Comparison of ENCODE assay signal across 21 cellular contexts in genomic region chr12:47744778-47745436, GRCh38. TPM values are rescaled to one million over a fixed set of nuclear protein-coding genes. Genes with fewer than 3 reads are reported as not detected.
DNase-seq lines count a peak whose midpoint lies in the region; ATAC-seq, FAIRE-seq and TF ChIP-seq lines count a peak whose summit lies in the region.
"Had no signal": no experiment of that assay in that cellular context is flagged by ENCODE, and none has a peak within 500 bp of the region (broad histone marks: within the 10 kb centered on the region; RNA-seq: fewer than 3 reads in every experiment).

No MANE protein-coding gene starts in this region.

- TF ChIP-seq RAD21 in H1 (IDR thresholded peaks at IDR 0.05 in 1 of 2, conservative IDR thresholded peaks at IDR 0.05 in 1 of 2; ENCODE audit: low read depth in 2 of 2, low read length in 2 of 2) = no peak

- no peak overlapping the region for H2BK15ac ChIP-seq in H1 (ENCODE audit: low read length)

- no peak overlapping the region for H2AFZ ChIP-seq in H1 (ENCODE audit: low read length)
- peak overlapping the region; percentile 36 for H2AFZ ChIP-seq in neural progenitor cell (replicated peaks)
- H2AFZ ChIP-seq in hepatocyte = no peak overlapping the region

- intact Hi-C loops in left ventricle myocardium inferior (cut with micrococcal nuclease) (no loop called here), Right ventricle myocardium inferior (cut with DNase I) (no loop called here), sigmoid colon (cut with DNase I) (loop anchor here (2.0 kb wide), 1 partner anchor 94 kb away; no protein-coding TSS in a partner anchor), MCF 10A (cut with micrococcal nuclease) (no loop called here)

- H3K27ac Mint-ChIP-seq in neural progenitor cell (peak overlapping the region; percentile 6), MCF 10A (ENCODE audit: low read depth, unreplicated experiment) (no peak overlapping the region)
- H3K27ac Mint-ChIP-seq: CD4-positive, alpha-beta T cell; HFFc6 had no signal

- H3K9me3 Mint-ChIP-seq in neural progenitor cell = no peaks in the 10 kb centered on the region
- H3K9me3 Mint-ChIP-seq in MCF 10A (ENCODE audit: unreplicated experiment) = no peaks in the 10 kb centered on the region
- H3K9me3 Mint-ChIP-seq: CD4-positive, alpha-beta T cell; HFFc6 had no signal

- CTCF ChIA-PET in H1 (lab: Charles Lee; ENCODE audit: partially characterized antibody) (interaction anchor here (1.3 to 64.6 kb wide), 13 partner anchors 7 to 184 kb away, joined by 3 to 2442 read pairs (median 35); partner anchors contain the start of genes ENDOU, HDAC7, RAPGEF3 and SLC48A1), MCF 10A (lab: Yijun Ruan, JAX) (interaction anchor here (0.6 to 7.8 kb wide), 21 partner anchors 9 to 1275 kb away, joined by 3 to 843 read pairs (median 6); partner anchors contain the start of genes ENDOU, HDAC7, RAPGEF3 and SLC48A1)

- DNase-seq in left ventricle myocardium inferior (no peak), Right ventricle myocardium inferior (ENCODE audit: missing footprints) (no peak), H1 (ENCODE audit: low read depth in 1 of 2, low spot score in 2 of 2) (no peak), neural progenitor cell (ENCODE audit: low spot score) (peak; percentile 40), sigmoid colon (no peak), hepatocyte (ENCODE audit: low spot score) (no peak), MCF 10A (ENCODE audit: unreplicated experiment) (no peak)
- DNase-seq: 8988T, BE2C, GF-D8, HFFc6, KG1, MV-4-11, NCI-H1694 treated with DMSO at 0.1 percent for 48 hours, NCI-H2227 treated with DMSO at 0.1 percent for 48 hours had no signal

- H3K36me3 Mint-ChIP-seq in neural progenitor cell (no peaks in the 10 kb centered on the region), MCF 10A (ENCODE audit: insufficient read depth, unreplicated experiment) (no peaks in the 10 kb centered on the region)

- H3K56ac ChIP-seq in H1 (replicated peaks; ENCODE audit: insufficient read length, low read depth, low read length) = no peak overlapping the region

- no peak overlapping the region; the same call in 1 of the 2 replicates for H2AK5ac ChIP-seq in H1 (ENCODE audit: low read depth, low read length)

- no peak overlapping the region for H4K5ac ChIP-seq in H1 (ENCODE audit: insufficient read length, low read depth, low read length)

- no peak overlapping the region for H4K91ac ChIP-seq in H1 (replicated peaks; ENCODE audit: insufficient read length, low read length)

- H3K27me3 Mint-ChIP-seq in neural progenitor cell (ENCODE audit: insufficient read depth, low read depth) (peaks cover 7% of the 10 kb centered on the region), MCF 10A (ENCODE audit: insufficient read depth, unreplicated experiment) (peaks cover 17% of the 10 kb centered on the region)
- H3K27me3 Mint-ChIP-seq: CD4-positive, alpha-beta T cell had no signal

- H2BK5ac ChIP-seq in H1 (ENCODE audit: low read depth, low read length) = peak overlapping the region; percentile 24; the same call in 1 of the 2 replicates

- no peaks in the 10 kb centered on the region for H3K9me3 ChIP-seq in left ventricle myocardium inferior (replicated peaks)
- H3K9me3 ChIP-seq in H1 (ENCODE audit: insufficient read depth in 2 of 2, low read depth in 1 of 2, low read length in 1 of 2) = no peaks in the 10 kb centered on the region
- no peaks in the 10 kb centered on the region for H3K9me3 ChIP-seq in neural progenitor cell (ENCODE audit: low read depth)
- H3K9me3 ChIP-seq in sigmoid colon = no peaks in the 10 kb centered on the region
- H3K9me3 ChIP-seq in hepatocyte (ENCODE audit: low read depth) = no peaks in the 10 kb centered on the region
- H3K9me3 ChIP-seq: BE2C, Caco-2 had no signal

- H3K4me3 Mint-ChIP-seq in neural progenitor cell = no peak overlapping the region
- H3K4me3 Mint-ChIP-seq in MCF 10A (ENCODE audit: unreplicated experiment) = no peak overlapping the region
- H3K4me3 Mint-ChIP-seq: CD4-positive, alpha-beta T cell; HFFc6 had no signal

- WGBS in H1 (ENCODE audit: extremely low coverage in 1 of 2, insufficient coverage in 1 of 2, insufficient read length in 1 of 2, insufficient replicate concordance in 2 of 2, low coverage in 1 of 2, low lambda C conversion rate in 2 of 2, missing lambda C conversion rate in 1 of 2), 2 experiments = 87% methylated on average over 8 of the region's 8 CpGs; no CpG with 5 or more reads in 1 of the 2 experiments
- 82 to 86% methylated on average over 8 of the region's 8 CpGs for WGBS in sigmoid colon, 2 donors
- 63% methylated on average over 8 of the region's 8 CpGs for WGBS in hepatocyte (ENCODE audit: low lambda C conversion rate, missing lambda C conversion rate)

- no TSS peak for BruUV-seq in MCF 10A (replicated peaks; lab: Mats Ljungman, UMichigan)

- ATAC-seq in Right ventricle myocardium inferior = no peak
- ATAC-seq in HG02571 (IDR thresholded peaks at IDR 0.05; ENCODE audit: unreplicated experiment) = no peak
- ATAC-seq: HepG2 had no signal

- no peaks in the 10 kb centered on the region for H3K9me2 ChIP-seq in hepatocyte (replicated peaks; ENCODE audit: insufficient read depth)

- peaks cover 5% of the 10 kb centered on the region for H3F3A ChIP-seq in neural progenitor cell (ENCODE audit: low read depth)

- no peaks in the 10 kb centered on the region; the same call in 1 of the 2 replicates for H3K23me2 ChIP-seq in H1 (ENCODE audit: low read depth, low read length)

- H3K27me3 ChIP-seq in left ventricle myocardium inferior (ENCODE audit: low read depth) (no peaks in the 10 kb centered on the region), H1 (replicated peaks in 1 of 4; ENCODE audit: control insufficient read depth in 3 of 4, extremely low read depth in 1 of 4, insufficient read depth in 3 of 4, low read length in 3 of 4) (no peaks in the 10 kb centered on the region), neural progenitor cell (no peaks in the 10 kb centered on the region), sigmoid colon (no peaks in the 10 kb centered on the region), hepatocyte (no peaks in the 10 kb centered on the region)
- H3K27me3 ChIP-seq: BE2C had no signal

- H2BK20ac ChIP-seq in H1 (ENCODE audit: low read length) = no peak overlapping the region; the same call in 1 of the 2 replicates

- no peak for FAIRE-seq in H1 (lab: Jason Lieb, UNC)
- FAIRE-seq: H54, HepG2 had no signal

- H3K23ac ChIP-seq in H1 (ENCODE audit: insufficient read length) = no peak overlapping the region

- H3K36me3 ChIP-seq in left ventricle myocardium inferior (peaks cover 28% of the 10 kb centered on the region), H1 (ENCODE audit: control insufficient read depth in 2 of 4, insufficient read depth in 4 of 4, low read length in 3 of 4) (no peaks in the 10 kb centered on the region), neural progenitor cell (no peaks in the 10 kb centered on the region), sigmoid colon (no peaks in the 10 kb centered on the region), hepatocyte (replicated peaks; ENCODE audit: insufficient read depth, low read depth) (no peaks in the 10 kb centered on the region)
- H3K36me3 ChIP-seq: BE2C had no signal

- H2BK120ac ChIP-seq in H1 (replicated peaks; ENCODE audit: low read depth, low read length) = no peak overlapping the region

- TF ChIP-seq CTCF in left ventricle myocardium inferior (IDR thresholded peaks at IDR 0.05; ENCODE audit: borderline replicate concordance) (no peak), H1 (IDR thresholded peaks at IDR 0.05; ENCODE audit: control extremely low read depth in 1 of 3, insufficient read depth in 1 of 3, low read depth in 1 of 3, low read length in 3 of 3) (no peak), neural progenitor cell (IDR thresholded peaks at IDR 0.05) (no peak), sigmoid colon (IDR thresholded peaks at IDR 0.05) (no peak), hepatocyte (IDR thresholded peaks at IDR 0.05; ENCODE audit: poor library complexity) (no peak), MCF 10A (IDR thresholded peaks at IDR 0.05; ENCODE audit: unreplicated experiment) (no peak)

- H3K4me1 ChIP-seq in left ventricle myocardium inferior = peaks cover 44% of the 10 kb centered on the region
- H3K4me1 ChIP-seq in H1 (replicated peaks in 1 of 4; ENCODE audit: control insufficient read depth in 3 of 4, insufficient read depth in 4 of 4, low read length in 3 of 4) = peaks cover 0 to 10% (median 2%) of the 10 kb centered on the region in 4 experiments; a peak in 4 of 7 replicates
- H3K4me1 ChIP-seq in neural progenitor cell = peaks cover 22% of the 10 kb centered on the region
- H3K4me1 ChIP-seq in sigmoid colon = peaks cover 0 to 11% (median 5%) of the 10 kb centered on the region in 4 donors
- no peaks in the 10 kb centered on the region for H3K4me1 ChIP-seq in hepatocyte (ENCODE audit: insufficient read depth)

- H3K4me3 ChIP-seq in left ventricle myocardium inferior (no peak overlapping the region), H1 (ENCODE audit: extremely low read depth in 1 of 4, insufficient read depth in 2 of 4, low read depth in 3 of 4, low read length in 4 of 4) (no peak overlapping the region), neural progenitor cell (no peak overlapping the region), sigmoid colon (no peak overlapping the region), hepatocyte (no peak overlapping the region)

- H3K14ac ChIP-seq in H1 (ENCODE audit: insufficient read length) = no peak overlapping the region

- TF ChIP-seq EP300 in H1 (IDR thresholded peaks at IDR 0.05; ENCODE audit: borderline replicate concordance in 1 of 2, low read depth in 2 of 2, low read length in 2 of 2) (no peak), sigmoid colon (IDR thresholded peaks at IDR 0.05) (no peak)

- no peak for TF ChIP-seq POLR2A in H1 (IDR thresholded peaks at IDR 0.05; ENCODE audit: control extremely low read depth in 1 of 2, low read depth in 2 of 2, low read length in 2 of 2)
- no peak for TF ChIP-seq POLR2A in sigmoid colon (IDR thresholded peaks at IDR 0.05)

- H3K27ac ChIP-seq in left ventricle myocardium inferior (replicated peaks) (peak overlapping the region; percentile 2), H1 (ENCODE audit: low read depth, low read length) (no peak overlapping the region), neural progenitor cell (no peak overlapping the region), sigmoid colon (no peak overlapping the region), hepatocyte (no peak overlapping the region)
- H3K27ac ChIP-seq: RWPE1 had no signal

- H4K20me1 ChIP-seq in H1 (replicated peaks in 1 of 2; ENCODE audit: control insufficient read depth in 1 of 2, insufficient read depth in 2 of 2, low read length in 2 of 2) (no peaks in the 10 kb centered on the region), neural progenitor cell (ENCODE audit: low read depth) (no peaks in the 10 kb centered on the region), hepatocyte (ENCODE audit: insufficient read depth, poor library complexity, severe bottlenecking) (no peaks in the 10 kb centered on the region)

- H3K18ac ChIP-seq in H1 (ENCODE audit: extremely low read depth, low read length) = no peak overlapping the region

- no peaks in the 10 kb centered on the region for H3K79me1 ChIP-seq in H1 (ENCODE audit: low read depth, low read length)

- 0 out of 2 replicates have a peak overlapping the region, but pooled peaks have one; percentile 27 for H2BK12ac ChIP-seq in H1 (ENCODE audit: low read depth, low read length)

- no peak overlapping the region for H3K4me2 ChIP-seq in H1 (ENCODE audit: insufficient read depth in 1 of 2, low read depth in 2 of 2, low read length in 2 of 2)
- peak overlapping the region; percentile 50 for H3K4me2 ChIP-seq in neural progenitor cell
- H3K4me2 ChIP-seq in hepatocyte = no peak overlapping the region

- peaks cover 26% of the 10 kb centered on the region for H3K4me1 Mint-ChIP-seq in neural progenitor cell
- H3K4me1 Mint-ChIP-seq in MCF 10A (ENCODE audit: insufficient read depth, unreplicated experiment) = peaks cover 6% of the 10 kb centered on the region

- no peak overlapping the region for H3K9ac ChIP-seq in H1 (replicated peaks in 1 of 4; ENCODE audit: extremely low read depth in 1 of 4, low read depth in 3 of 4, low read length in 3 of 4)
- no peak overlapping the region for H3K9ac ChIP-seq in neural progenitor cell

- H3K4ac ChIP-seq in H1 (replicated peaks; ENCODE audit: insufficient read length, low read depth, low read length) = no peak overlapping the region

- H4K8ac ChIP-seq in H1 (ENCODE audit: extremely low read depth, insufficient read depth, low read length) = no peak overlapping the region

- POLR2A ChIA-PET in H1 (lab: Charles Lee; ENCODE audit: partially characterized antibody) = interaction anchor here (0.9 to 7.4 kb wide), 5 partner anchors 11 to 36 kb away, joined by 4 to 79 read pairs (median 22); partner anchors contain the start of genes RAPGEF3 and SLC48A1
- POLR2A ChIA-PET in MCF 10A (lab: Yijun Ruan, JAX) = interaction anchor here (0.7 to 4.9 kb wide), 9 partner anchors 9 to 94 kb away, joined by 3 to 35 read pairs (median 3); partner anchors contain the start of gene HDAC7

- no peaks in the 10 kb centered on the region for H3K79me2 ChIP-seq in H1 (ENCODE audit: control insufficient read depth in 1 of 2, insufficient read depth in 2 of 2, low read length in 2 of 2)
- no peaks in the 10 kb centered on the region for H3K79me2 ChIP-seq in neural progenitor cell (ENCODE audit: low read depth)
- no peaks in the 10 kb centered on the region for H3K79me2 ChIP-seq in hepatocyte

RNA-seq across cellular contexts. Expression of gene RAPGEF3, which starts 13.8 kb away (rescaled TPM):
- total RNA-seq in left ventricle myocardium inferior (34.8 TPM), Right ventricle myocardium inferior (37.3 TPM), neural progenitor cell (ENCODE audit: low replicate concordance) (0.58 and 1.2 TPM in 2 replicates), sigmoid colon (10 to 100 TPM; 13.8 to 36.8 (median 14.6) TPM), hepatocyte (1.0 and 2.6 TPM in 2 replicates), MCF 10A (2022) (1.4 and 3.4 TPM in 2 replicates)
- 6.7 and 9.4 TPM in 2 replicates for total RNA-seq in H1 (2021; fragmentation: NEBNext Ultra II Directional; extraction: Animal tissue kit (Norgen Biotek cat#: 25700))
- polyA plus RNA-seq in H1 (2011; rRNA removed) (5.0 and 5.2 TPM in 2 replicates), sigmoid colon (10 to 100 TPM in 1 of 3 donors, 1 to 10 TPM in 2; 3.9 to 16.2 (median 4.2) TPM), hepatocyte (1.6 and 2.1 TPM in 2 replicates)
- 6.0 TPM for polyA plus RNA-seq in H1 (2011; cell fraction: cytosol; rRNA removed)
- polyA plus RNA-seq in H1 (2011; cell fraction: nucleus; rRNA removed) = 31.6 TPM
- 4.1 to 5.7 TPM (median 5.2 TPM) in 4 replicates for polyA plus RNA-seq in H1 (2012, experiment 1 of 2)
- 3.1 TPM for polyA plus RNA-seq in H1 (2012, experiment 2 of 2)
- 4.2 TPM for polyA plus RNA-seq in H1 (2013, experiment 1 of 2)
- 3.9 TPM for polyA plus RNA-seq in H1 (2013, experiment 2 of 2)
- polyA minus RNA-seq in H1 (2011; rRNA and poly(A)+ RNA removed) = 5.2 and 8.0 TPM in 2 replicates
- 1.8 TPM for polyA minus RNA-seq in H1 (2011; cell fraction: cytosol; rRNA and poly(A)+ RNA removed)
- polyA minus RNA-seq in H1 (2011; cell fraction: nucleus; rRNA and poly(A)+ RNA removed) = 16.2 TPM

RNA-seq across cellular contexts. Expression of gene ENDOU, which starts 19.6 kb away (rescaled TPM):
- 0.49 TPM for total RNA-seq in left ventricle myocardium inferior
- total RNA-seq in Right ventricle myocardium inferior = not detected
- total RNA-seq in H1 (2021; fragmentation: NEBNext Ultra II Directional; extraction: Animal tissue kit (Norgen Biotek cat#: 25700)) = not detected in 2 replicates
- polyA plus RNA-seq in H1 (2011; rRNA removed) = not detected in 2 replicates
- not detected for polyA plus RNA-seq in H1 (2011; cell fraction: cytosol; rRNA removed)
- polyA plus RNA-seq in H1 (2011; cell fraction: nucleus; rRNA removed) = not detected
- not detected in 4 replicates for polyA plus RNA-seq in H1 (2012, experiment 1 of 2)
- not detected for polyA plus RNA-seq in H1 (2012, experiment 2 of 2)
- polyA plus RNA-seq in H1 (2013, experiment 1 of 2) = not detected
- polyA plus RNA-seq in H1 (2013, experiment 2 of 2) = not detected
- polyA minus RNA-seq in H1 (2011; rRNA and poly(A)+ RNA removed) = 0.29 TPM in 1 of 2 replicates, not detected in the other
- not detected for polyA minus RNA-seq in H1 (2011; cell fraction: cytosol; rRNA and poly(A)+ RNA removed)
- not detected for polyA minus RNA-seq in H1 (2011; cell fraction: nucleus; rRNA and poly(A)+ RNA removed)
- not detected in 2 replicates for total RNA-seq in neural progenitor cell (ENCODE audit: low replicate concordance)
- 1 to 10 TPM in 1 of 4 donors, under 1 TPM in 2, not detected in 1; 0.36 to 1.6 (median 0.49) TPM for total RNA-seq in sigmoid colon
- polyA plus RNA-seq in sigmoid colon = under 1 TPM in 1 of 3 donors, not detected in 2; 0.25 TPM
- 0.30 and 1.8 TPM in 2 replicates for total RNA-seq in hepatocyte
- 1.0 TPM in 1 of 2 replicates, not detected in the other for polyA plus RNA-seq in hepatocyte
- total RNA-seq in MCF 10A (2022) = not detected in 2 replicates
- total RNA-seq: CD4-positive, alpha-beta T cell; HepG2 had no signal
- polyA plus RNA-seq: HepG2 had no signal

RNA-seq across cellular contexts. Expression of gene SLC48A1, which starts 28.1 kb away (rescaled TPM):
- 25.3 TPM for total RNA-seq in left ventricle myocardium inferior
- 23.2 TPM for total RNA-seq in Right ventricle myocardium inferior
- total RNA-seq in H1 (2021; fragmentation: NEBNext Ultra II Directional; extraction: Animal tissue kit (Norgen Biotek cat#: 25700)) = 14.0 and 14.1 TPM in 2 replicates
- polyA plus RNA-seq in H1 (2011; rRNA removed) = 9.5 and 12.1 TPM in 2 replicates
- 9.6 TPM for polyA plus RNA-seq in H1 (2011; cell fraction: cytosol; rRNA removed)
- 16.1 TPM for polyA plus RNA-seq in H1 (2011; cell fraction: nucleus; rRNA removed)
- 8.3 to 11.4 TPM (median 10.2 TPM) in 4 replicates for polyA plus RNA-seq in H1 (2012, experiment 1 of 2)
- polyA plus RNA-seq in H1 (2012, experiment 2 of 2) = 8.6 TPM
- polyA plus RNA-seq in H1 (2013, experiment 1 of 2) = 9.4 TPM
- polyA plus RNA-seq in H1 (2013, experiment 2 of 2) = 10.8 TPM
- polyA minus RNA-seq in H1 (2011; rRNA and poly(A)+ RNA removed) = 7.2 and 7.3 TPM in 2 replicates
- 6.8 TPM for polyA minus RNA-seq in H1 (2011; cell fraction: cytosol; rRNA and poly(A)+ RNA removed)
- polyA minus RNA-seq in H1 (2011; cell fraction: nucleus; rRNA and poly(A)+ RNA removed) = 7.3 TPM
- 8.3 and 16.7 TPM in 2 replicates for total RNA-seq in neural progenitor cell (ENCODE audit: low replicate concordance)
- 10 to 100 TPM; 30.3 to 46.6 (median 32.2) TPM for total RNA-seq in sigmoid colon
- 10 to 100 TPM in 2 of 3 donors, 1 to 10 TPM in 1; 6.9 to 14.2 (median 12.0) TPM for polyA plus RNA-seq in sigmoid colon
- 11.2 and 13.0 TPM in 2 replicates for total RNA-seq in hepatocyte
- polyA plus RNA-seq in hepatocyte = 20.2 and 22.6 TPM in 2 replicates
- 19.4 and 20.2 TPM in 2 replicates for total RNA-seq in MCF 10A (2022)

RNA-seq across cellular contexts. Expression of gene RPAP3, which starts 39.1 kb away (rescaled TPM):
- 24.2 TPM for total RNA-seq in left ventricle myocardium inferior
- 24.4 TPM for total RNA-seq in Right ventricle myocardium inferior
- total RNA-seq in H1 (2021; fragmentation: NEBNext Ultra II Directional; extraction: Animal tissue kit (Norgen Biotek cat#: 25700)) = 49.6 and 60.5 TPM in 2 replicates
- 3.1 and 6.4 TPM in 2 replicates for polyA plus RNA-seq in H1 (2011; rRNA removed)
- polyA plus RNA-seq in H1 (2011; cell fraction: cytosol; rRNA removed) = 10.7 TPM
- polyA plus RNA-seq in H1 (2011; cell fraction: nucleus; rRNA removed) = 2.6 TPM
- polyA plus RNA-seq in H1 (2012, experiment 1 of 2) = 14.1 to 34.7 TPM (median 17.7 TPM) in 4 replicates
- 1.4 TPM for polyA plus RNA-seq in H1 (2012, experiment 2 of 2)
- 34.2 TPM for polyA plus RNA-seq in H1 (2013, experiment 1 of 2)
- polyA plus RNA-seq in H1 (2013, experiment 2 of 2) = 34.5 TPM
- polyA minus RNA-seq in H1 (2011; rRNA and poly(A)+ RNA removed) = 9.4 and 14.2 TPM in 2 replicates
- polyA minus RNA-seq in H1 (2011; cell fraction: cytosol; rRNA and poly(A)+ RNA removed) = 7.8 TPM
- 25.2 TPM for polyA minus RNA-seq in H1 (2011; cell fraction: nucleus; rRNA and poly(A)+ RNA removed)
- 42.7 and 61.9 TPM in 2 replicates for total RNA-seq in neural progenitor cell (ENCODE audit: low replicate concordance)
- 10 to 100 TPM; 21.0 to 29.3 (median 25.6) TPM for total RNA-seq in sigmoid colon
- polyA plus RNA-seq in sigmoid colon = 10 to 100 TPM in 2 of 3 donors, 1 to 10 TPM in 1; 6.7 to 14.5 (median 10.2) TPM
- total RNA-seq in hepatocyte = 21.7 and 28.1 TPM in 2 replicates
- polyA plus RNA-seq in hepatocyte = 23.4 and 31.6 TPM in 2 replicates
- 16.2 and 22.5 TPM in 2 replicates for total RNA-seq in MCF 10A (2022)
